Comparison of ENCODE assay signal across 8 cellular contexts in the genomic region with DNA sequence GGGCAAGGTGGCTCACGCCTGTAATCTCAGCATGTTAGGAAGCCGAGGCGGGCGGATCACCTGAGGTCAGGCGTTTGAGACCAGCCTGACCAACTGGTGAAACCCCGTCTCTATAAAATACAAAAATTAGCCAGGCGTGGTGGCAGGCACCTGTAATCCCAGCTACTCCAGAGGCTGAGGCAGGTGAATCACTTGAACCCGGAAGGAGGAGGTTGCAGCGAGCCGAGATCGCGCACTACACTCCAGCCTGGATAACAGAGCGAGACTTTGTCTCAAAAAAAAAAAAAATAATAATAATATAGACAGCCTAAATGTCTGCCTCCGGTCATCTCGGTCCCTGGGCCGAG. TPM values are rescaled to one million over a fixed set of nuclear protein-coding genes. Genes with fewer than 3 reads are reported as not detected.
DNase-seq lines count a peak whose midpoint lies in the region; ATAC-seq, FAIRE-seq and TF ChIP-seq lines count a peak whose summit lies in the region.
"Not testable (repeated sequence)": the region's sequence is repeated elsewhere in the genome, so short reads cannot be mapped to it uniquely, and the experiment has no call there.

No MANE protein-coding gene starts in this region.

- TF ChIP-seq EP300 in SK-N-SH (IDR thresholded peaks at IDR 0.05; ENCODE audit: borderline replicate concordance in 1 of 2, low read depth in 1 of 2, low read length in 1 of 2) = not testable (repeated sequence)

- H4K91ac ChIP-seq in neuronal stem cell (ENCODE audit: low read depth, low read length, poor library complexity) = not testable (repeated sequence)

- not testable (repeated sequence) for H3K27me3 Mint-ChIP-seq in activated naive CD8-positive, alpha-beta T cell; endodermal cell (ENCODE audit: insufficient read depth)

- H3K4ac ChIP-seq in neuronal stem cell (ENCODE audit: low read length) = not testable (repeated sequence)

- H3K27ac ChIP-seq in BLaER1 (peak overlapping the region; percentile 92), SK-N-SH (ENCODE audit: low read depth in 2 of 2, low read length in 1 of 2) (peak overlapping the region; percentile 77 to 92), kidney (ENCODE audit: low read depth in 2 of 2, low read length in 2 of 2) (peak overlapping the region; percentile 94 to 97), subcutaneous abdominal adipose tissue (ENCODE audit: low read depth, low read length) (peak overlapping the region; percentile 97)
- H3K27ac ChIP-seq in endodermal cell (ENCODE audit: low read depth, low read length); neuronal stem cell (replicated peaks; ENCODE audit: low read length): not testable (repeated sequence)

- peak overlapping the region; percentile 78 for H3K4me3 ChIP-seq in BLaER1
- H3K4me3 ChIP-seq in SK-N-SH (ENCODE audit: low read depth in 2 of 2, low read length in 1 of 2) = peak overlapping the region; percentile 70 to 85
- peak overlapping the region; percentile 91 for H3K4me3 ChIP-seq in endodermal cell (ENCODE audit: low read length)
- peak overlapping the region; percentile 92 to 98 for H3K4me3 ChIP-seq in kidney (ENCODE audit: low read length in 2 of 2)
- peak overlapping the region in 1 of 2 donors; percentile 90 for H3K4me3 ChIP-seq in neuronal stem cell (ENCODE audit: low read length in 2 of 2)
- H3K4me3 ChIP-seq in subcutaneous abdominal adipose tissue (ENCODE audit: low read depth in 1 of 5, low read length in 5 of 5) = peak overlapping the region; percentile 81 to 93 (median 85)

- H3K27ac Mint-ChIP-seq in activated naive CD8-positive, alpha-beta T cell = peak overlapping the region; percentile 99
- H3K27ac Mint-ChIP-seq in endodermal cell = peak overlapping the region; percentile 98

- not testable (repeated sequence) for H2BK5ac ChIP-seq in neuronal stem cell (ENCODE audit: low read length)

- not testable (repeated sequence) for H3K27me3 ChIP-seq in BLaER1; SK-N-SH (ENCODE audit: insufficient read depth); endodermal cell (ENCODE audit: control insufficient read depth, insufficient read depth, low read length, poor library complexity, severe bottlenecking); neuronal stem cell (ENCODE audit: control insufficient read depth in 3 of 3, insufficient read depth in 3 of 3, low read depth in 1 of 3, low read length in 3 of 3); subcutaneous abdominal adipose tissue (ENCODE audit: control insufficient read depth in 5 of 5, insufficient read depth in 4 of 5, low read length in 5 of 5)

- POLR2A ChIA-PET in SK-N-SH (lab: Yijun Ruan, JAX) = interaction anchor here (0.8 to 1.0 kb wide), 5 partner anchors 45 to 244 kb away, joined by 3 to 4 read pairs (median 3); no protein-coding TSS in a partner anchor

- H2BK12ac ChIP-seq in neuronal stem cell (ENCODE audit: low read length) = not testable (repeated sequence)

- H3K79me1 ChIP-seq in neuronal stem cell (ENCODE audit: low read depth, low read length) = not testable (repeated sequence)

- CTCF ChIA-PET in SK-N-SH (lab: Yijun Ruan, JAX) = interaction anchor here (0.5 to 11.6 kb wide), 7 partner anchors 12 to 1836 kb away, joined by 3 to 237 read pairs (median 6); no protein-coding TSS in a partner anchor

- not testable (repeated sequence) for H3K14ac ChIP-seq in neuronal stem cell (ENCODE audit: low read length)

- not testable (repeated sequence) for H2BK15ac ChIP-seq in neuronal stem cell (ENCODE audit: low read length)

- H3K4me2 ChIP-seq in BLaER1 (peak overlapping the region; percentile 92), SK-N-SH (peak overlapping the region; percentile 75), neuronal stem cell (ENCODE audit: insufficient read depth, low read length, poor library complexity, severe bottlenecking) (peak overlapping the region; percentile 61)

- H3K36me3 ChIP-seq in BLaER1 (peaks cover 30% of the 10 kb centered on the region), SK-N-SH (replicated peaks in 1 of 2; ENCODE audit: control insufficient read depth in 1 of 2, insufficient read depth in 2 of 2, low read length in 1 of 2) (peaks cover 0 to 23% of the 10 kb centered on the region in 2 experiments), endodermal cell (ENCODE audit: control insufficient read depth, insufficient read depth, low read length) (peaks cover 29% of the 10 kb centered on the region), neuronal stem cell (replicated peaks in 1 of 2; ENCODE audit: control insufficient read depth in 2 of 2, insufficient read depth in 2 of 2, low read length in 2 of 2) (peaks cover 1 to 19% of the 10 kb centered on the region in 2 donors)
- not testable (repeated sequence) for H3K36me3 ChIP-seq in kidney (ENCODE audit: control insufficient read depth in 1 of 2, insufficient read depth in 2 of 2, low read length in 2 of 2); subcutaneous abdominal adipose tissue (ENCODE audit: control insufficient read depth in 5 of 5, insufficient read depth in 5 of 5, low read length in 5 of 5)

- H3K9ac ChIP-seq in BLaER1 = peak overlapping the region; percentile 88
- peak overlapping the region; percentile 93 for H3K9ac ChIP-seq in SK-N-SH
- H3K9ac ChIP-seq in endodermal cell (ENCODE audit: extremely low read depth, low read length, poor library complexity, severe bottlenecking) = peak overlapping the region; percentile 62
- H3K9ac ChIP-seq in kidney (ENCODE audit: low read length in 2 of 2) = peak overlapping the region; percentile 95 to 96
- H3K9ac ChIP-seq in neuronal stem cell (ENCODE audit: low read depth, low read length, poor library complexity) = not testable (repeated sequence)
- H3K9ac ChIP-seq in subcutaneous abdominal adipose tissue (ENCODE audit: low read length in 5 of 5) = peak overlapping the region; percentile 80 to 99 (median 91)

- H2AFZ ChIP-seq in SK-N-SH (ENCODE audit: low read depth) (peak overlapping the region; percentile 88), neuronal stem cell (ENCODE audit: low read length) (peak overlapping the region; percentile 97)

- not testable (repeated sequence) for H3K36me3 Mint-ChIP-seq in activated naive CD8-positive, alpha-beta T cell; endodermal cell (ENCODE audit: low read depth)

- not testable (repeated sequence) for DNase-seq in SK-N-SH; endodermal cell; neuronal stem cell (ENCODE audit: low spot score)
- peak; percentile 67 for DNase-seq in kidney

- H3K23ac ChIP-seq in neuronal stem cell (ENCODE audit: low read depth, low read length, poor library complexity) = not testable (repeated sequence)

- 8% methylated on average over 16 of the region's 16 CpGs for WGBS in SK-N-SH (ENCODE audit: low lambda C conversion rate)
- 57 to 81% methylated on average over 5 to 14 of the region's 16 CpGs for WGBS in endodermal cell (ENCODE audit: insufficient coverage in 1 of 2, insufficient read length in 1 of 2), 2 experiments
- no CpG with 5 or more reads among the region's 16 CpGs for WGBS in neuronal stem cell (ENCODE audit: extremely low coverage in 2 of 2, insufficient read length in 2 of 2, insufficient replicate concordance in 1 of 2), 2 donors

- TF ChIP-seq RAD21 in SK-N-SH (IDR thresholded peaks at IDR 0.05; ENCODE audit: low read length) = not testable (repeated sequence)

- not testable (repeated sequence) for H2AK5ac ChIP-seq in neuronal stem cell (ENCODE audit: low read depth, low read length)

- not testable (repeated sequence) for TF ChIP-seq CTCF in SK-N-SH (IDR thresholded peaks at IDR 0.05); endodermal cell (conservative IDR thresholded peaks at IDR 0.05); kidney (IDR thresholded peaks at IDR 0.05; ENCODE audit: borderline replicate concordance, extremely low read depth, insufficient read depth)

- H3K4me1 Mint-ChIP-seq in activated naive CD8-positive, alpha-beta T cell (ENCODE audit: low read depth) = peaks cover 37% of the 10 kb centered on the region
- peaks cover 11% of the 10 kb centered on the region for H3K4me1 Mint-ChIP-seq in endodermal cell

- intact Hi-C loops in kidney (cut with DNase I) = not testable (repeated sequence)

- not testable (repeated sequence) for H3K18ac ChIP-seq in neuronal stem cell (ENCODE audit: low read length)

- peak overlapping the region; percentile 98 for H3K4me3 Mint-ChIP-seq in activated naive CD8-positive, alpha-beta T cell
- peak overlapping the region; percentile 92 for H3K4me3 Mint-ChIP-seq in endodermal cell

- H3K9me3 Mint-ChIP-seq in activated naive CD8-positive, alpha-beta T cell (ENCODE audit: low read depth); endodermal cell: not testable (repeated sequence)

- peaks cover 44% of the 10 kb centered on the region for H3F3A ChIP-seq in SK-N-SH (replicated peaks; ENCODE audit: insufficient read depth)

- not testable (repeated sequence) for H2BK120ac ChIP-seq in neuronal stem cell (ENCODE audit: low read depth, low read length)

- peak overlapping the region; percentile 3 for H4K8ac ChIP-seq in neuronal stem cell (ENCODE audit: low read depth, low read length)

- H3K9me2 ChIP-seq in SK-N-SH = not testable (repeated sequence)

- H3K4me1 ChIP-seq in BLaER1 (peaks cover 32% of the 10 kb centered on the region), SK-N-SH (ENCODE audit: control insufficient read depth in 1 of 2, insufficient read depth in 2 of 2, low read depth in 1 of 2, low read length in 1 of 2) (peaks cover 3 to 17% of the 10 kb centered on the region in 2 experiments; a peak in 3 of 4 replicates), subcutaneous abdominal adipose tissue (ENCODE audit: control insufficient read depth in 5 of 5, insufficient read depth in 5 of 5, low read length in 5 of 5) (peaks cover 0 to 37% (median 33%) of the 10 kb centered on the region in 5 donors)
- not testable (repeated sequence) for H3K4me1 ChIP-seq in endodermal cell (ENCODE audit: control insufficient read depth, insufficient read depth, low read length); kidney (ENCODE audit: control insufficient read depth in 1 of 2, insufficient read depth in 1 of 2, low read depth in 1 of 2, low read length in 2 of 2); neuronal stem cell (ENCODE audit: control insufficient read depth in 2 of 2, insufficient read depth in 1 of 2, low read depth in 1 of 2, low read length in 2 of 2)

- H3K9me3 ChIP-seq in BLaER1; SK-N-SH; endodermal cell (ENCODE audit: control insufficient read depth, low read length); kidney (ENCODE audit: control insufficient read depth in 1 of 2, low read length in 2 of 2); neuronal stem cell (replicated peaks in 1 of 2; ENCODE audit: control insufficient read depth in 2 of 2, insufficient read depth in 1 of 2, low read depth in 1 of 2, low read length in 2 of 2); subcutaneous abdominal adipose tissue (ENCODE audit: control insufficient read depth in 5 of 5, low read length in 5 of 5): not testable (repeated sequence)

- ATAC-seq in HG02798 (IDR thresholded peaks at IDR 0.05; ENCODE audit: poor library complexity, unreplicated experiment) = peak; percentile 13

- not testable (repeated sequence) for FAIRE-seq in kidney (lab: Jason Lieb, UNC)

- H4K20me1 ChIP-seq in BLaER1; SK-N-SH (ENCODE audit: insufficient read depth): not testable (repeated sequence)

- H3K79me2 ChIP-seq in SK-N-SH (ENCODE audit: insufficient read depth) = peaks cover 50% of the 10 kb centered on the region

RNA-seq across cellular contexts. Expression of gene NEK9, which starts 0.6 kb away (rescaled TPM):
- polyA plus RNA-seq in SK-N-SH (2012; rRNA removed) = 48.1 and 53.3 TPM in 2 replicates
- polyA plus RNA-seq in SK-N-SH (2012; cell fraction: cytosol; rRNA removed) = 50.2 and 51.3 TPM in 2 replicates
- 111 and 119 TPM in 2 replicates for polyA plus RNA-seq in SK-N-SH (2012; cell fraction: nucleus; rRNA removed)
- total RNA-seq in endodermal cell = 10 to 100 TPM; 74.1 to 97.5 TPM
- 74.8 TPM for polyA plus RNA-seq in endodermal cell (2013, experiment 1 of 2)
- 60.7 TPM for polyA plus RNA-seq in endodermal cell (2013, experiment 2 of 2)
- 81.5 TPM for total RNA-seq in kidney
- polyA plus RNA-seq in kidney (ENCODE audit: insufficient read depth, low read depth, low replicate concordance) = 25.4 TPM
- polyA plus RNA-seq in neuronal stem cell (2013, experiment 1 of 2) = 39.3 TPM
- polyA plus RNA-seq in neuronal stem cell (2013, experiment 2 of 2) = 39.5 TPM

RNA-seq across cellular contexts. Expression of gene TMED10, which starts 49.0 kb away (rescaled TPM):
- polyA plus RNA-seq in SK-N-SH (2012; rRNA removed) (168 and 287 TPM in 2 replicates), kidney (ENCODE audit: insufficient read depth, low read depth, low replicate concordance) (222 TPM)
- 220 and 236 TPM in 2 replicates for polyA plus RNA-seq in SK-N-SH (2012; cell fraction: cytosol; rRNA removed)
- 84.3 and 162 TPM in 2 replicates for polyA plus RNA-seq in SK-N-SH (2012; cell fraction: nucleus; rRNA removed)
- total RNA-seq in endodermal cell (100 to 1,000 TPM; 264 to 267 TPM), kidney (401 TPM)
- polyA plus RNA-seq in endodermal cell (2013, experiment 1 of 2) = 134 TPM
- polyA plus RNA-seq in endodermal cell (2013, experiment 2 of 2) = 118 TPM
- 134 TPM for polyA plus RNA-seq in neuronal stem cell (2013, experiment 1 of 2)
- polyA plus RNA-seq in neuronal stem cell (2013, experiment 2 of 2) = 130 TPM

RNA-seq across cellular contexts. Expression of gene ZC2HC1C, which starts 58.0 kb away (rescaled TPM):
- polyA plus RNA-seq in SK-N-SH (2012; rRNA removed) (1.2 and 1.4 TPM in 2 replicates), kidney (ENCODE audit: insufficient read depth, low read depth, low replicate concordance) (11.9 TPM)
- 1.2 TPM in 2 replicates for polyA plus RNA-seq in SK-N-SH (2012; cell fraction: cytosol; rRNA removed)
- polyA plus RNA-seq in SK-N-SH (2012; cell fraction: nucleus; rRNA removed) = 1.2 and 2.8 TPM in 2 replicates
- total RNA-seq in endodermal cell (1 to 10 TPM; 2.3 to 2.7 TPM), kidney (6.7 TPM)
- polyA plus RNA-seq in endodermal cell (2013, experiment 1 of 2) = 1.1 TPM
- polyA plus RNA-seq in endodermal cell (2013, experiment 2 of 2) = 1.4 TPM
- 1.5 TPM for polyA plus RNA-seq in neuronal stem cell (2013, experiment 1 of 2)
- polyA plus RNA-seq in neuronal stem cell (2013, experiment 2 of 2) = 1.1 TPM
